ENCODE assay signal across 8 cellular contexts in the genomic region with DNA sequence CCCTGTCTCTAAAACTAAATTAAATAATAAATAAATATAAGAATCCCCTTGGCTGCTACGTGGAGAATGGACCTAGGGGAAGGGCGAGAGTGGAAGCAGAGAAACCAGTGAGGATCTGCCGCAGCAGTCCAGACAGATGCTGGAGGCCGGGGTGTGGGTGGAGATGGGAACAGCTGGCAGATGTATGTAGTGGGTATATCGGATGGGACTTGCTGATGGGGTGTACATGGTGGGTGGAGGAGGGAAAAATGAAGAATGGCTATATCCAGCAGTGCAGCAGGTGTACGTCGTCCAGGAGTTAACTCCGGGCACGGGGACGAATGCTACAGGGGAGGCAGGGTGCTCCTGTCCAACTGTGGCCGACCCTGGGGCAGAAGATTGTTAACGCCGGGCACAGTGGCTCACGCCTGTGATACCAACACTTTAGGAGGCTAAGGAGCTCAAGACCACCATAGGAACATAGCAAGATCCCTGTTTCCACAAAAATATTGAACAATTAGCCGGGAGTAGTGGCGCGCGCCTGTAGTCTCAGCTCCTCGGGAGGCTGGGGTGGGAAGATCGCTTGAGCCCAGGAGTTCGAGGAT. TPM values are rescaled to one million over a fixed set of nuclear protein-coding genes. Genes with fewer than 3 reads are reported as not detected.
DNase-seq lines count a peak whose midpoint lies in the region; ATAC-seq and TF ChIP-seq lines count a peak whose summit lies in the region.

No MANE protein-coding gene starts in this region.

- peak overlapping the region; percentile 88 to 99 (median 96) for H3K4me2 ChIP-seq in BLaER1 treated with 17β-estradiol and CSF1 and Interleukin-3, amounts not matched to agents 10 nM and 100 nM
- H3K4me2 ChIP-seq in KMS-11 = peak overlapping the region; percentile 81

- peak overlapping the region; percentile 74 to 87 (median 82) for H3K9ac ChIP-seq in BLaER1 treated with 17β-estradiol and CSF1 and Interleukin-3, amounts not matched to agents 10 nM and 100 nM
- H3K9ac ChIP-seq in KMS-11 = peak overlapping the region; percentile 31; the same call in 1 of the 2 replicates
- H3K9ac ChIP-seq in colonic mucosa (ENCODE audit: low read depth in 2 of 2, low read length in 2 of 2) = peak overlapping the region; percentile 54 to 79

- peaks cover 4 to 27% (median 14%) of the 10 kb centered on the region in 11 experiments; a peak in 19 of 22 replicates for H3K36me3 ChIP-seq in BLaER1 treated with 17β-estradiol and CSF1 and Interleukin-3, amounts not matched to agents 10 nM and 100 nM
- H3K36me3 ChIP-seq in KMS-11 (ENCODE audit: insufficient read depth) (no peaks in the 10 kb centered on the region), colonic mucosa (no peaks in the 10 kb centered on the region)

- H3K27me3 Mint-ChIP-seq in natural killer cell treated with Interleukin-12 subunit alpha and Interleukin-12 subunit beta and Interleukin-15 and Interleukin-18, amount 100 ng/mL, for 72 hours = no peaks in the 10 kb centered on the region

- TF ChIP-seq CTCF in KMS-11 (conservative IDR thresholded peaks at IDR 0.05; ENCODE audit: low read depth, low read length) (no peak), colonic mucosa (IDR thresholded peaks at IDR 0.05) (no peak)

- peak overlapping the region; percentile 100 for H3K4me3 Mint-ChIP-seq in natural killer cell treated with Interleukin-12 subunit alpha and Interleukin-12 subunit beta and Interleukin-15 and Interleukin-18, amount 100 ng/mL, for 72 hours

- no peaks in the 10 kb centered on the region for H3K27me3 ChIP-seq in BLaER1 treated with 17β-estradiol and CSF1 and Interleukin-3, amounts not matched to agents 10 nM and 100 nM
- H3K27me3 ChIP-seq in KMS-11 (ENCODE audit: insufficient read depth, low read depth) = no peaks in the 10 kb centered on the region
- no peaks in the 10 kb centered on the region for H3K27me3 ChIP-seq in colonic mucosa

- no peak for ATAC-seq in natural killer cell treated with Interleukin-12 subunit alpha and Interleukin-12 subunit beta and Interleukin-15 and Interleukin-18, amount 100 ng/mL, for 72 hours
- no peak for ATAC-seq in GM18520 (IDR thresholded peaks at IDR 0.05; ENCODE audit: unreplicated experiment)
- ATAC-seq in GM18909 (IDR thresholded peaks at IDR 0.05; ENCODE audit: poor library complexity, unreplicated experiment) = no peak

- peaks cover 6% of the 10 kb centered on the region for H3K79me2 ChIP-seq in KMS-11 (ENCODE audit: insufficient read depth, low read depth)

- no peaks in the 10 kb centered on the region for H3K36me3 Mint-ChIP-seq in natural killer cell treated with Interleukin-12 subunit alpha and Interleukin-12 subunit beta and Interleukin-15 and Interleukin-18, amount 100 ng/mL, for 72 hours

- DNase-seq in colonic mucosa (no peak), OCI-M1 (lab: John Stamatoyannopoulos, UW) (no peak), NAMALWA (ENCODE audit: low spot score) (no peak)
- no peak for DNase-seq in natural killer cell treated with Interleukin-12 subunit alpha and Interleukin-12 subunit beta and Interleukin-15 and Interleukin-18, amount 100 ng/mL, for 72 hours (ENCODE audit: low spot score)

- peaks cover 17 to 20% of the 10 kb centered on the region in 2 donors for H3K4me1 Mint-ChIP-seq in natural killer cell treated with Interleukin-12 subunit alpha and Interleukin-12 subunit beta and Interleukin-15 and Interleukin-18, amount 100 ng/mL, for 72 hours (ENCODE audit: low read depth in 2 of 2)

- H3K9me3 ChIP-seq in BLaER1 treated with 17β-estradiol and CSF1 and Interleukin-3, amounts not matched to agents 10 nM and 100 nM (replicated peaks in 1 of 11) = no peaks in the 10 kb centered on the region
- H3K9me3 ChIP-seq in colonic mucosa = no peaks in the 10 kb centered on the region

- H4K20me1 ChIP-seq in BLaER1 treated with 17β-estradiol and CSF1 and Interleukin-3, amounts not matched to agents 10 nM and 100 nM = peaks cover 0 to 22% (median 0%) of the 10 kb centered on the region in 11 experiments; a peak in 7 of 22 replicates
- no peaks in the 10 kb centered on the region for H4K20me1 ChIP-seq in KMS-11 (ENCODE audit: insufficient read depth)

- H3K4me1 ChIP-seq in BLaER1 treated with 17β-estradiol and CSF1 and Interleukin-3, amounts not matched to agents 10 nM and 100 nM = peaks cover 9 to 30% (median 21%) of the 10 kb centered on the region in 10 experiments
- H3K4me1 ChIP-seq in KMS-11 (ENCODE audit: low read depth, poor library complexity, severe bottlenecking) = peaks cover 5% of the 10 kb centered on the region
- H3K4me1 ChIP-seq in colonic mucosa = peaks cover 3% of the 10 kb centered on the region

- H3K9me3 Mint-ChIP-seq in natural killer cell treated with Interleukin-12 subunit alpha and Interleukin-12 subunit beta and Interleukin-15 and Interleukin-18, amount 100 ng/mL, for 72 hours = no peaks in the 10 kb centered on the region

- H3K27ac ChIP-seq in BLaER1 treated with 17β-estradiol and CSF1 and Interleukin-3, amounts not matched to agents 10 nM and 100 nM = peak overlapping the region in 10 of 11 experiments; percentile 15 to 79 (median 46); a peak in 16 of 22 replicates
- no peak overlapping the region for H3K27ac ChIP-seq in KMS-11
- H3K27ac ChIP-seq in colonic mucosa = no peak overlapping the region

- peak overlapping the region; percentile 64 to 88 (median 79) for H3K4me3 ChIP-seq in BLaER1 treated with 17β-estradiol and CSF1 and Interleukin-3, amounts not matched to agents 10 nM and 100 nM
- H3K4me3 ChIP-seq in KMS-11 (IDR thresholded peaks at IDR 0.05; ENCODE audit: insufficient read depth, low read depth, low read length) = no peak overlapping the region
- peak overlapping the region; percentile 71 for H3K4me3 ChIP-seq in colonic mucosa

- H2AFZ ChIP-seq in KMS-11 (ENCODE audit: low read depth) = peak overlapping the region; percentile 60

- H3K27ac Mint-ChIP-seq in natural killer cell treated with Interleukin-12 subunit alpha and Interleukin-12 subunit beta and Interleukin-15 and Interleukin-18, amount 100 ng/mL, for 72 hours = peak overlapping the region; percentile 90 to 95

- intact Hi-C loops in colonic mucosa (cut with DNase I) = no loop called here

RNA-seq across cellular contexts. Expression of gene CEP89, which starts 0.7 kb away (rescaled TPM):
- total RNA-seq in colonic mucosa = 10 to 100 TPM; 15.3 to 16.6 TPM
- 10 to 100 TPM; 17.3 to 18.5 TPM for total RNA-seq in natural killer cell treated with Interleukin-12 subunit alpha and Interleukin-12 subunit beta and Interleukin-15 and Interleukin-18, amount 100 ng/mL, for 72 hours

RNA-seq across cellular contexts. Expression of gene FAAP24, which starts 0.9 kb away (rescaled TPM):
- total RNA-seq in colonic mucosa = 1 to 10 TPM; 1.3 to 5.2 TPM
- 1 to 10 TPM; 6.6 to 9.8 TPM for total RNA-seq in natural killer cell treated with Interleukin-12 subunit alpha and Interleukin-12 subunit beta and Interleukin-15 and Interleukin-18, amount 100 ng/mL, for 72 hours

Comparison
In these comparisons a context has a peak if more than half of its experiments do, and no peak if none do; other contexts are left out.
1. H3K27ac ChIP-seq: peak in BLaER1 treated with 17β-estradiol and CSF1 and Interleukin-3, amounts not matched to agents 10 nM and 100 nM (10 of 11); none in KMS-11 (single experiment) and colonic mucosa (single experiment).
2. H3K9ac ChIP-seq: peak in every context shown above with its lines; median percentile 82 in BLaER1 treated with 17β-estradiol and CSF1 and Interleukin-3, amounts not matched to agents 10 nM and 100 nM; 66 in colonic mucosa; 31 in KMS-11.